Comparison of ENCODE assay signal across 3 cellular contexts in genomic region chr11:65931773-65932557, GRCh38.
TF ChIP-seq lines count a peak whose summit lies in the region.

No MANE protein-coding gene starts in this region.

TF ChIP-seq in A549, 52 proteins besides CTCF, POLR2A, EP300 and RAD21:
- TF ChIP-seq, protein P1, sequence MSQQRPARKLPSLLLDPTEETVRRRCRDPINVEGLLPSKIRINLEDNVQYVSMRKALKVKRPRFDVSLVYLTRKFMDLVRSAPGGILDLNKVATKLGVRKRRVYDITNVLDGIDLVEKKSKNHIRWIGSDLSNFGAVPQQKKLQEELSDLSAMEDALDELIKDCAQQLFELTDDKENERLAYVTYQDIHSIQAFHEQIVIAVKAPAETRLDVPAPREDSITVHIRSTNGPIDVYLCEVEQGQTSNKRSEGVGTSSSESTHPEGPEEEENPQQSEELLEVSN (IDR thresholded peaks at IDR 0.05; ENCODE audit: borderline replicate concordance, low read depth) = 0 out of 2 replicates have a peak, but pooled peaks have one; percentile 10
- TF ChIP-seq FOXS1 (CRISPR knock-in tag; IDR thresholded peaks at IDR 0.05) = no peak

TF ChIP-seq in GM23338, 12 proteins besides CTCF, POLR2A, EP300 and RAD21 (continues in another document):
- TF ChIP-seq, protein P2, sequence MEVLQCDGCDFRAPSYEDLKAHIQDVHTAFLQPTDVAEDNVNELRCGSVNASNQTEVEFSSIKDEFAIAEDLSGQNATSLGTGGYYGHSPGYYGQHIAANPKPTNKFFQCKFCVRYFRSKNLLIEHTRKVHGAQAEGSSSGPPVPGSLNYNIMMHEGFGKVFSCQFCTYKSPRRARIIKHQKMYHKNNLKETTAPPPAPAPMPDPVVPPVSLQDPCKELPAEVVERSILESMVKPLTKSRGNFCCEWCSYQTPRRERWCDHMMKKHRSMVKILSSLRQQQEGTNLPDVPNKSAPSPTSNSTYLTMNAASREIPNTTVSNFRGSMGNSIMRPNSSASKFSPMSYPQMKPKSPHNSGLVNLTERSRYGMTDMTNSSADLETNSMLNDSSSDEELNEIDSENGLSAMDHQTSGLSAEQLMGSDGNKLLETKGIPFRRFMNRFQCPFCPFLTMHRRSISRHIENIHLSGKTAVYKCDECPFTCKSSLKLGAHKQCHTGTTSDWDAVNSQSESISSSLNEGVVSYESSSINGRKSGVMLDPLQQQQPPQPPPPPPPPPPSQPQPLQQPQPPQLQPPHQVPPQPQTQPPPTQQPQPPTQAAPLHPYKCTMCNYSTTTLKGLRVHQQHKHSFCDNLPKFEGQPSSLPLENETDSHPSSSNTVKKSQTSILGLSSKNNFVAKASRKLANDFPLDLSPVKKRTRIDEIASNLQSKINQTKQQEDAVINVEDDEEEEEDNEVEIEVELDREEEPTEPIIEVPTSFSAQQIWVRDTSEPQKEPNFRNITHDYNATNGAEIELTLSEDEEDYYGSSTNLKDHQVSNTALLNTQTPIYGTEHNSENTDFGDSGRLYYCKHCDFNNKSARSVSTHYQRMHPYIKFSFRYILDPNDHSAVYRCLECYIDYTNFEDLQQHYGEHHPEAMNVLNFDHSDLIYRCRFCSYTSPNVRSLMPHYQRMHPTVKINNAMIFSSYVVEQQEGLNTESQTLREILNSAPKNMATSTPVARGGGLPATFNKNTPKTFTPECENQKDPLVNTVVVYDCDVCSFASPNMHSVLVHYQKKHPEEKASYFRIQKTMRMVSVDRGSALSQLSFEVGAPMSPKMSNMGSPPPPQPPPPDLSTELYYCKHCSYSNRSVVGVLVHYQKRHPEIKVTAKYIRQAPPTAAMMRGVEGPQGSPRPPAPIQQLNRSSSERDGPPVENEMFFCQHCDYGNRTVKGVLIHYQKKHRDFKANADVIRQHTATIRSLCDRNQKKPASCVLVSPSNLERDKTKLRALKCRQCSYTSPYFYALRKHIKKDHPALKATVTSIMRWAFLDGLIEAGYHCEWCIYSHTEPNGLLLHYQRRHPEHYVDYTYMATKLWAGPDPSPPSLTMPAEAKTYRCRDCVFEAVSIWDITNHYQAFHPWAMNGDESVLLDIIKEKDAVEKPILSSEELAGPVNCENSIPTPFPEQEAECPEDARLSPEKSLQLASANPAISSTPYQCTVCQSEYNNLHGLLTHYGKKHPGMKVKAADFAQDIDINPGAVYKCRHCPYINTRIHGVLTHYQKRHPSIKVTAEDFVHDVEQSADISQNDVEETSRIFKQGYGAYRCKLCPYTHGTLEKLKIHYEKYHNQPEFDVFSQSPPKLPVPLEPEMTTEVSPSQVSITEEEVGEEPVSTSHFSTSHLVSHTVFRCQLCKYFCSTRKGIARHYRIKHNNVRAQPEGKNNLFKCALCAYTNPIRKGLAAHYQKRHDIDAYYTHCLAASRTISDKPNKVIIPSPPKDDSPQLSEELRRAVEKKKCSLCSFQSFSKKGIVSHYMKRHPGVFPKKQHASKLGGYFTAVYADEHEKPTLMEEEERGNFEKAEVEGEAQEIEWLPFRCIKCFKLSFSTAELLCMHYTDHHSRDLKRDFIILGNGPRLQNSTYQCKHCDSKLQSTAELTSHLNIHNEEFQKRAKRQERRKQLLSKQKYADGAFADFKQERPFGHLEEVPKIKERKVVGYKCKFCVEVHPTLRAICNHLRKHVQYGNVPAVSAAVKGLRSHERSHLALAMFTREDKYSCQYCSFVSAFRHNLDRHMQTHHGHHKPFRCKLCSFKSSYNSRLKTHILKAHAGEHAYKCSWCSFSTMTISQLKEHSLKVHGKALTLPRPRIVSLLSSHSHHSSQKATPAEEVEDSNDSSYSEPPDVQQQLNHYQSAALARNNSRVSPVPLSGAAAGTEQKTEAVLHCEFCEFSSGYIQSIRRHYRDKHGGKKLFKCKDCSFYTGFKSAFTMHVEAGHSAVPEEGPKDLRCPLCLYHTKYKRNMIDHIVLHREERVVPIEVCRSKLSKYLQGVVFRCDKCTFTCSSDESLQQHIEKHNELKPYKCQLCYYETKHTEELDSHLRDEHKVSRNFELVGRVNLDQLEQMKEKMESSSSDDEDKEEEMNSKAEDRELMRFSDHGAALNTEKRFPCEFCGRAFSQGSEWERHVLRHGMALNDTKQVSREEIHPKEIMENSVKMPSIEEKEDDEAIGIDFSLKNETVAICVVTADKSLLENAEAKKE (CRISPR knock-in tag; IDR thresholded peaks at IDR 0.05) = no peak
- TF ChIP-seq NANOG (IDR thresholded peaks at IDR 0.05; ENCODE audit: borderline replicate concordance) (no peak), JUNB (IDR thresholded peaks at IDR 0.05; ENCODE audit: unreplicated experiment) (no peak), ZNF331 (CRISPR knock-in tag; IDR thresholded peaks at IDR 0.05; ENCODE audit: low read depth) (no peak), CREB1 (CRISPR knock-in tag; IDR thresholded peaks at IDR 0.05; ENCODE audit: low read depth) (no peak), EZH2 (IDR thresholded peaks at IDR 0.05; ENCODE audit: low read depth, unreplicated experiment) (no peak), STAT1 (IDR thresholded peaks at IDR 0.05; ENCODE audit: unreplicated experiment) (no peak), ZNF114 (CRISPR knock-in tag; IDR thresholded peaks at IDR 0.05) (no peak)
- TF ChIP-seq, protein P3, sequence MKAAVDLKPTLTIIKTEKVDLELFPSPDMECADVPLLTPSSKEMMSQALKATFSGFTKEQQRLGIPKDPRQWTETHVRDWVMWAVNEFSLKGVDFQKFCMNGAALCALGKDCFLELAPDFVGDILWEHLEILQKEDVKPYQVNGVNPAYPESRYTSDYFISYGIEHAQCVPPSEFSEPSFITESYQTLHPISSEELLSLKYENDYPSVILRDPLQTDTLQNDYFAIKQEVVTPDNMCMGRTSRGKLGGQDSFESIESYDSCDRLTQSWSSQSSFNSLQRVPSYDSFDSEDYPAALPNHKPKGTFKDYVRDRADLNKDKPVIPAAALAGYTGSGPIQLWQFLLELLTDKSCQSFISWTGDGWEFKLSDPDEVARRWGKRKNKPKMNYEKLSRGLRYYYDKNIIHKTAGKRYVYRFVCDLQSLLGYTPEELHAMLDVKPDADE (IDR thresholded peaks at IDR 0.05) = no peak
- TF ChIP-seq, protein P4, sequence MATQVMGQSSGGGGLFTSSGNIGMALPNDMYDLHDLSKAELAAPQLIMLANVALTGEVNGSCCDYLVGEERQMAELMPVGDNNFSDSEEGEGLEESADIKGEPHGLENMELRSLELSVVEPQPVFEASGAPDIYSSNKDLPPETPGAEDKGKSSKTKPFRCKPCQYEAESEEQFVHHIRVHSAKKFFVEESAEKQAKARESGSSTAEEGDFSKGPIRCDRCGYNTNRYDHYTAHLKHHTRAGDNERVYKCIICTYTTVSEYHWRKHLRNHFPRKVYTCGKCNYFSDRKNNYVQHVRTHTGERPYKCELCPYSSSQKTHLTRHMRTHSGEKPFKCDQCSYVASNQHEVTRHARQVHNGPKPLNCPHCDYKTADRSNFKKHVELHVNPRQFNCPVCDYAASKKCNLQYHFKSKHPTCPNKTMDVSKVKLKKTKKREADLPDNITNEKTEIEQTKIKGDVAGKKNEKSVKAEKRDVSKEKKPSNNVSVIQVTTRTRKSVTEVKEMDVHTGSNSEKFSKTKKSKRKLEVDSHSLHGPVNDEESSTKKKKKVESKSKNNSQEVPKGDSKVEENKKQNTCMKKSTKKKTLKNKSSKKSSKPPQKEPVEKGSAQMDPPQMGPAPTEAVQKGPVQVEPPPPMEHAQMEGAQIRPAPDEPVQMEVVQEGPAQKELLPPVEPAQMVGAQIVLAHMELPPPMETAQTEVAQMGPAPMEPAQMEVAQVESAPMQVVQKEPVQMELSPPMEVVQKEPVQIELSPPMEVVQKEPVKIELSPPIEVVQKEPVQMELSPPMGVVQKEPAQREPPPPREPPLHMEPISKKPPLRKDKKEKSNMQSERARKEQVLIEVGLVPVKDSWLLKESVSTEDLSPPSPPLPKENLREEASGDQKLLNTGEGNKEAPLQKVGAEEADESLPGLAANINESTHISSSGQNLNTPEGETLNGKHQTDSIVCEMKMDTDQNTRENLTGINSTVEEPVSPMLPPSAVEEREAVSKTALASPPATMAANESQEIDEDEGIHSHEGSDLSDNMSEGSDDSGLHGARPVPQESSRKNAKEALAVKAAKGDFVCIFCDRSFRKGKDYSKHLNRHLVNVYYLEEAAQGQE (IDR thresholded peaks at IDR 0.05; ENCODE audit: unreplicated experiment) = no peak

TF ChIP-seq in WTC11, 78 proteins besides CTCF, POLR2A, EP300 and RAD21 (continues in another document):
- TF ChIP-seq TEAD4 (CRISPR knock-in tag; IDR thresholded peaks at IDR 0.05) = no peak
- TF ChIP-seq GTF2I (CRISPR knock-in tag; conservative IDR thresholded peaks at IDR 0.05) = no peak
- no peak for TF ChIP-seq ZMAT4 (CRISPR knock-in tag; IDR thresholded peaks at IDR 0.05)
- TF ChIP-seq, protein P5, sequence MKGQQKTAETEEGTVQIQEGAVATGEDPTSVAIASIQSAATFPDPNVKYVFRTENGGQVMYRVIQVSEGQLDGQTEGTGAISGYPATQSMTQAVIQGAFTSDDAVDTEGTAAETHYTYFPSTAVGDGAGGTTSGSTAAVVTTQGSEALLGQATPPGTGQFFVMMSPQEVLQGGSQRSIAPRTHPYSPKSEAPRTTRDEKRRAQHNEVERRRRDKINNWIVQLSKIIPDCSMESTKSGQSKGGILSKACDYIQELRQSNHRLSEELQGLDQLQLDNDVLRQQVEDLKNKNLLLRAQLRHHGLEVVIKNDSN (CRISPR knock-in tag; IDR thresholded peaks at IDR 0.05) = no peak
- no peak for TF ChIP-seq HMGXB4 (CRISPR knock-in tag; IDR thresholded peaks at IDR 0.05)
- no peak for TF ChIP-seq ZNF138 (CRISPR knock-in tag; conservative IDR thresholded peaks at IDR 0.05)
- TF ChIP-seq ZNF396 (CRISPR knock-in tag; IDR thresholded peaks at IDR 0.05; ENCODE audit: borderline replicate concordance) = no peak
- TF ChIP-seq ETV6 (CRISPR knock-in tag; IDR thresholded peaks at IDR 0.05) = no peak
- TF ChIP-seq TEAD1 (CRISPR knock-in tag; IDR thresholded peaks at IDR 0.05) = no peak
- no peak for TF ChIP-seq RELA (CRISPR knock-in tag; IDR thresholded peaks at IDR 0.05; ENCODE audit: borderline replicate concordance)
- TF ChIP-seq, protein P6, sequence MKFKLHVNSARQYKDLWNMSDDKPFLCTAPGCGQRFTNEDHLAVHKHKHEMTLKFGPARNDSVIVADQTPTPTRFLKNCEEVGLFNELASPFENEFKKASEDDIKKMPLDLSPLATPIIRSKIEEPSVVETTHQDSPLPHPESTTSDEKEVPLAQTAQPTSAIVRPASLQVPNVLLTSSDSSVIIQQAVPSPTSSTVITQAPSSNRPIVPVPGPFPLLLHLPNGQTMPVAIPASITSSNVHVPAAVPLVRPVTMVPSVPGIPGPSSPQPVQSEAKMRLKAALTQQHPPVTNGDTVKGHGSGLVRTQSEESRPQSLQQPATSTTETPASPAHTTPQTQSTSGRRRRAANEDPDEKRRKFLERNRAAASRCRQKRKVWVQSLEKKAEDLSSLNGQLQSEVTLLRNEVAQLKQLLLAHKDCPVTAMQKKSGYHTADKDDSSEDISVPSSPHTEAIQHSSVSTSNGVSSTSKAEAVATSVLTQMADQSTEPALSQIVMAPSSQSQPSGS (CRISPR knock-in tag; IDR thresholded peaks at IDR 0.05; ENCODE audit: borderline replicate concordance, low read depth) = no peak
- TF ChIP-seq ZNF219 (CRISPR knock-in tag; IDR thresholded peaks at IDR 0.05; ENCODE audit: borderline replicate concordance) = no peak
- TF ChIP-seq EMX1 (CRISPR knock-in tag; IDR thresholded peaks at IDR 0.05) = no peak
- no peak for TF ChIP-seq GABPB1 (CRISPR knock-in tag; IDR thresholded peaks at IDR 0.05)
- no peak for TF ChIP-seq PRDM15 (CRISPR knock-in tag; IDR thresholded peaks at IDR 0.05)
